21 cellular contexts compared by ENCODE assay signal in the genomic region with DNA sequence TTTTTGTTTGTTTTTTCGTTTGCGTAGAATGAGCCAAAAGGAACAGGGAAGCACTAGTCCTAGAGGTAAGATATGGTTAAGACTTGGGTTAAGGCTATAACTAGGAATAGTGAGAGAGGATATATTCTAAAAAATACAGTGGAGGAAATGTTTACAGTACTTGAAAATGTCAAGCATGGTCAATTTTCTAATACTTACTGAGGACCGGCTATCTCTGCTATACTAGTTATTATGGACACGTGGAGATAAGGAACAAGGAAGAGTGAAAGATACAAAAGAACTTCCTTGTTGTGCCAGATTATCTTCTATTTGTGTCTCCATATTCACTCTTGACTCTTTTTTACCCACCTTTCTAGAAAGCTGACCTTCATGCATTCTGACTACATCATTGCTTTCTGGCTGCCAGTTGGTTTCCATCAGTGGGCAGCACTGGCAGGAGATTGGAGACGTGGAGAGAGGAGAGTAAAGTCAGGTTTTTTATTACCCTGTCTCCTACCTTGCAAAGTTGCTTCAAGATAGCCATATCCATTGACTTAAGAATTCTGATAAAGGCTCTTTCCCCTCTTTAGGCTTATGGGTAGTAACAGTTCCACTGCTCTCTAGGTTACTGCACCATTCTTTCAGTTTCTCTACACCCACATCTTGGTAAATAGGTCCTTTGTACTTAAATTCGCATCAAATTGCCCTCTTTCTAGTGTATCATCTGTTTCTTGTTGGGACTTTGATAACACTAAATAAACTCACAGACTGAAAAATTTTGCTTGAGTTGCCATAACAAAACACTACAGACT. TPM values are rescaled to one million over a fixed set of nuclear protein-coding genes. Genes with fewer than 3 reads are reported as not detected.
A peak's percentile ranks its signal among the peaks of the same experiment; 100 is the strongest.
DNase-seq lines count a peak whose midpoint lies in the region; ATAC-seq, FAIRE-seq and TF ChIP-seq lines count a peak whose summit lies in the region.
"Had no signal": no experiment of that assay in that cellular context is flagged by ENCODE, and none has a peak within 500 bp of the region (broad histone marks: within the 10 kb centered on the region; RNA-seq: fewer than 3 reads in every experiment).

No MANE protein-coding gene starts in this region.

- peak; percentile 34 for ATAC-seq in K562
- ATAC-seq in HG03469 (IDR thresholded peaks at IDR 0.05; ENCODE audit: unreplicated experiment), result no peak
- ATAC-seq: CD8-positive, alpha-beta T cell; PC-3 had no signal

- no peak for DNase-seq in T-helper 2 cell treated with Interferon-gamma antibody and Interleukin-4, amounts not matched to agents 5 μg/mL and 100 μg/mL, for 36 hours (ENCODE audit: low spot score)
- DNase-seq in T-helper 2 cell (no peak), K562 (ENCODE audit: extremely low read depth in 1 of 4, low spot score in 3 of 4) (no peak), NCI-H446 (lab: John Stamatoyannopoulos, UW) (no peak)
- no peak for DNase-seq in activated naive CD4-positive, alpha-beta T cell treated with anti-CD3 and anti-CD28 coated beads, Interleukin-2, amount 10 ng/mL, durations not matched to agents 7 days and 5 days
- DNase-seq in effector CD8-positive, alpha-beta T cell (lab: John Stamatoyannopoulos, UW), result no peak
- DNase-seq: CD8-positive, alpha-beta T cell; GF-D8; HFFc6; MG63; NCI-H1092 treated with DMSO at 0.1 percent for 48 hours; NCI-H1694; NCI-H2107; NCI-H226; NCI-H69; PC-3 had no signal

- no peaks in the 10 kb centered on the region for H3K9me1 ChIP-seq in K562 (ENCODE audit: control insufficient read depth, insufficient read depth, low read length)

- H3K4me1 ChIP-seq in K562 (replicated peaks in 1 of 2; ENCODE audit: control insufficient read depth in 2 of 2, insufficient read depth in 2 of 2, low read length in 2 of 2), result peaks cover 0 to 10% of the 10 kb centered on the region in 2 experiments; a peak in 2 of 5 replicates

- H3K36me3 ChIP-seq in K562 (ENCODE audit: control insufficient read depth, insufficient read depth, low read length), result peaks cover 3% of the 10 kb centered on the region; the same call in 1 of the 3 replicates
- H3K36me3 ChIP-seq: MG63 had no signal

- H3K9ac ChIP-seq in K562 (ENCODE audit: insufficient read depth in 1 of 2, low read depth in 2 of 2, low read length in 2 of 2), result no peak overlapping the region
- H3K9ac ChIP-seq: KMS-11 had no signal

- 35% methylated on average over 6 of the region's 6 CpGs for WGBS in K562 (ENCODE audit: insufficient coverage, low coverage, missing lambda C conversion rate)

- TF ChIP-seq CTCF in K562 (IDR thresholded peaks at IDR 0.05 in 2 of 3, conservative IDR thresholded peaks at IDR 0.05 in 1 of 3; ENCODE audit: insufficient read depth in 2 of 3, low read depth in 1 of 3, low read length in 3 of 3), result no peak

- H3K27ac Mint-ChIP-seq in T-helper 2 cell treated with Interferon-gamma antibody and Interleukin-4, amounts not matched to agents 5 μg/mL and 100 μg/mL, for 36 hours, result peak overlapping the region; percentile 14
- peak overlapping the region; percentile 24 for H3K27ac Mint-ChIP-seq in activated naive CD4-positive, alpha-beta T cell treated with anti-CD3 and anti-CD28 coated beads, Interleukin-2, amount 50 U/mL, for 24 hours
- no peak overlapping the region for H3K27ac Mint-ChIP-seq in activated naive CD4-positive, alpha-beta T cell treated with anti-CD3 and anti-CD28 coated beads, Interleukin-2, amount 10 ng/mL, durations not matched to agents 7 days and 5 days
- H3K27ac Mint-ChIP-seq: CD8-positive, alpha-beta T cell; HFFc6 had no signal

- FAIRE-seq in K562 (lab: Jason Lieb, UNC), result no peak
- FAIRE-seq: H1 had no signal

- no peak overlapping the region for H3K27ac ChIP-seq in K562 (ENCODE audit: extremely low read depth, low read depth, low read length)
- H3K27ac ChIP-seq: 22Rv1, KMS-11 had no signal

- peaks cover 48% of the 10 kb centered on the region for H3K36me3 Mint-ChIP-seq in T-helper 2 cell treated with Interferon-gamma antibody and Interleukin-4, amounts not matched to agents 5 μg/mL and 100 μg/mL, for 36 hours (ENCODE audit: low read depth)
- peaks cover 3% of the 10 kb centered on the region for H3K36me3 Mint-ChIP-seq in activated naive CD4-positive, alpha-beta T cell treated with anti-CD3 and anti-CD28 coated beads, Interleukin-2, amount 50 U/mL, for 24 hours
- peaks cover 32% of the 10 kb centered on the region for H3K36me3 Mint-ChIP-seq in activated naive CD4-positive, alpha-beta T cell treated with anti-CD3 and anti-CD28 coated beads, Interleukin-2, amount 10 ng/mL, durations not matched to agents 7 days and 5 days

- H3K4me3 Mint-ChIP-seq in T-helper 2 cell treated with Interferon-gamma antibody and Interleukin-4, amounts not matched to agents 5 μg/mL and 100 μg/mL, for 36 hours, result no peak overlapping the region
- no peak overlapping the region for H3K4me3 Mint-ChIP-seq in activated naive CD4-positive, alpha-beta T cell treated with anti-CD3 and anti-CD28 coated beads, Interleukin-2, amount 50 U/mL, for 24 hours
- H3K4me3 Mint-ChIP-seq in activated naive CD4-positive, alpha-beta T cell treated with anti-CD3 and anti-CD28 coated beads, Interleukin-2, amount 10 ng/mL, durations not matched to agents 7 days and 5 days, result no peak overlapping the region
- H3K4me3 Mint-ChIP-seq: CD8-positive, alpha-beta T cell; HFFc6 had no signal

- no peak overlapping the region for H3K4me3 ChIP-seq in K562
- H3K4me3 ChIP-seq: MG63 had no signal

- peaks cover 20% of the 10 kb centered on the region for H3K79me2 ChIP-seq in K562 (ENCODE audit: control insufficient read depth, insufficient read depth, low read length)

- TF ChIP-seq RAD21 in K562 (CRISPR knock-in tag; conservative IDR thresholded peaks at IDR 0.05 in 1 of 2, IDR thresholded peaks at IDR 0.05 in 1 of 2), result no peak

- POLR2A ChIA-PET in K562 (lab: Yijun Ruan, JAX), result no interaction called here

- 0 out of 2 replicates have a peak overlapping the region, but pooled peaks have one; percentile 7 for H2AFZ ChIP-seq in K562 (ENCODE audit: low read depth, low read length)

- no peak for TF ChIP-seq POLR2A in K562 (conservative IDR thresholded peaks at IDR 0.05)

- TF ChIP-seq EP300 in K562 (IDR thresholded peaks at IDR 0.05; ENCODE audit: low read length), result no peak

- H3K9me3 Mint-ChIP-seq in T-helper 2 cell treated with Interferon-gamma antibody and Interleukin-4, amounts not matched to agents 5 μg/mL and 100 μg/mL, for 36 hours, result no peaks in the 10 kb centered on the region
- H3K9me3 Mint-ChIP-seq in activated naive CD4-positive, alpha-beta T cell treated with anti-CD3 and anti-CD28 coated beads, Interleukin-2, amount 50 U/mL, for 24 hours, result no peaks in the 10 kb centered on the region
- H3K9me3 Mint-ChIP-seq in activated naive CD4-positive, alpha-beta T cell treated with anti-CD3 and anti-CD28 coated beads, Interleukin-2, amount 10 ng/mL, durations not matched to agents 7 days and 5 days, result no peaks in the 10 kb centered on the region
- H3K9me3 Mint-ChIP-seq: CD8-positive, alpha-beta T cell; HFFc6 had no signal

- no peaks in the 10 kb centered on the region for H3K9me3 ChIP-seq in K562 (replicated peaks; ENCODE audit: control insufficient read depth, insufficient read depth, low read depth, low read length)
- H3K9me3 ChIP-seq: MG63 had no signal

- no peaks in the 10 kb centered on the region for H3K27me3 ChIP-seq in K562 (ENCODE audit: control insufficient read depth in 2 of 2, insufficient read depth in 2 of 2, low read length in 2 of 2)
- H3K27me3 ChIP-seq: MG63 had no signal

- intact Hi-C loops in K562 (cut with micrococcal nuclease), result no loop called here

- H3K27me3 Mint-ChIP-seq in T-helper 2 cell treated with Interferon-gamma antibody and Interleukin-4, amounts not matched to agents 5 μg/mL and 100 μg/mL, for 36 hours (ENCODE audit: low read depth), result no peaks in the 10 kb centered on the region
- no peaks in the 10 kb centered on the region for H3K27me3 Mint-ChIP-seq in activated naive CD4-positive, alpha-beta T cell treated with anti-CD3 and anti-CD28 coated beads, Interleukin-2, amount 50 U/mL, for 24 hours
- H3K27me3 Mint-ChIP-seq in activated naive CD4-positive, alpha-beta T cell treated with anti-CD3 and anti-CD28 coated beads, Interleukin-2, amount 10 ng/mL, durations not matched to agents 7 days and 5 days, result no peaks in the 10 kb centered on the region

- in situ Hi-C loops in K562 (cut with MboI), result no loop called here

- peak overlapping the region; percentile 2; the same call in 1 of the 2 replicates for H3K4me2 ChIP-seq in K562 (ENCODE audit: insufficient read depth, low read length)
- H3K4me2 ChIP-seq: KMS-11 had no signal

- no peaks in the 10 kb centered on the region for H4K20me1 ChIP-seq in K562 (replicated peaks; ENCODE audit: control insufficient read depth, insufficient read depth, low read length)

- CTCF ChIA-PET in activated naive CD4-positive, alpha-beta T cell treated with anti-CD3 and anti-CD28 coated beads, Interleukin-2, amount 10 ng/mL, durations not matched to agents 7 days and 5 days (lab: Charles Lee), result no interaction called here
- CTCF ChIA-PET in K562 (lab: Yijun Ruan, JAX; ENCODE audit: low intra/inter-chr PET ratio), result no interaction called here

- BruUV-seq in K562 (replicated peaks; lab: Mats Ljungman, UMichigan), result no TSS peak

- H3K4me1 Mint-ChIP-seq in T-helper 2 cell treated with Interferon-gamma antibody and Interleukin-4, amounts not matched to agents 5 μg/mL and 100 μg/mL, for 36 hours (ENCODE audit: low read depth), result peaks cover 29% of the 10 kb centered on the region
- peaks cover 50% of the 10 kb centered on the region for H3K4me1 Mint-ChIP-seq in activated naive CD4-positive, alpha-beta T cell treated with anti-CD3 and anti-CD28 coated beads, Interleukin-2, amount 50 U/mL, for 24 hours
- peaks cover 20% of the 10 kb centered on the region for H3K4me1 Mint-ChIP-seq in activated naive CD4-positive, alpha-beta T cell treated with anti-CD3 and anti-CD28 coated beads, Interleukin-2, amount 10 ng/mL, durations not matched to agents 7 days and 5 days

RNA-seq across cellular contexts. Expression of a gene that starts 9.0 kb away (rescaled TPM):
- 11.5 and 17.9 TPM in 2 replicates for total RNA-seq in K562 (2011; cell fraction: chromatin; rRNA removed; ENCODE audit: low replicate concordance)
- 3.5 and 4.7 TPM in 2 replicates for total RNA-seq in K562 (2011; cell fraction: nucleolus; rRNA removed)
- 7.8 and 16.4 TPM in 2 replicates for total RNA-seq in K562 (2011; cell fraction: nucleoplasm; rRNA removed)
- 0.86 and 2.4 TPM in 2 replicates for total RNA-seq in K562 (2014; rRNA removed)
- total RNA-seq in K562 (2014; rRNA removed; fragmentation: Illumina TruSeq; extraction: Trizol), result 3.3 and 3.9 TPM in 2 replicates
- 2.0 and 2.1 TPM in 2 replicates for total RNA-seq in K562 (2015; rRNA removed; fragmentation: Illumina TruSeq; extraction: Trizol)
- total RNA-seq in K562 (2021), result 4.9 and 5.2 TPM in 2 replicates
- polyA plus RNA-seq in K562 (2011; rRNA removed), result 3.9 and 5.7 TPM in 2 replicates
- 2.6 and 3.3 TPM in 2 replicates for polyA plus RNA-seq in K562 (2011; cell fraction: cytosol; rRNA removed)
- polyA plus RNA-seq in K562 (2011; cell fraction: nucleus; rRNA removed), result 9.5 TPM in 2 replicates
- 1.5 and 3.3 TPM in 2 replicates for polyA plus RNA-seq in K562 (2012)
- 2.7 TPM in 2 replicates for polyA plus RNA-seq in K562 (2014; fragmentation: Illumina TruSeq; extraction: Trizol)
- 1 to 10 TPM; 1.4 TPM for polyA plus RNA-seq in K562 (2014; fragmentation: Nextera tagmentation; extraction: Ambion mirVana)
- polyA plus RNA-seq in K562 (2014; rRNA removed), result 1.4 and 1.5 TPM in 2 replicates
- 33.2 and 42.7 TPM in 2 replicates for polyA minus RNA-seq in K562 (2011; rRNA and poly(A)+ RNA removed)
- polyA minus RNA-seq in K562 (2011; cell fraction: cytosol; rRNA and poly(A)+ RNA removed), result 2.3 and 5.9 TPM in 2 replicates
- polyA minus RNA-seq in K562 (2011; cell fraction: nucleus; rRNA and poly(A)+ RNA removed), result 17.6 and 25.2 TPM in 2 replicates
